ENCODE assay signal across 8 cellular contexts in the genomic region with DNA sequence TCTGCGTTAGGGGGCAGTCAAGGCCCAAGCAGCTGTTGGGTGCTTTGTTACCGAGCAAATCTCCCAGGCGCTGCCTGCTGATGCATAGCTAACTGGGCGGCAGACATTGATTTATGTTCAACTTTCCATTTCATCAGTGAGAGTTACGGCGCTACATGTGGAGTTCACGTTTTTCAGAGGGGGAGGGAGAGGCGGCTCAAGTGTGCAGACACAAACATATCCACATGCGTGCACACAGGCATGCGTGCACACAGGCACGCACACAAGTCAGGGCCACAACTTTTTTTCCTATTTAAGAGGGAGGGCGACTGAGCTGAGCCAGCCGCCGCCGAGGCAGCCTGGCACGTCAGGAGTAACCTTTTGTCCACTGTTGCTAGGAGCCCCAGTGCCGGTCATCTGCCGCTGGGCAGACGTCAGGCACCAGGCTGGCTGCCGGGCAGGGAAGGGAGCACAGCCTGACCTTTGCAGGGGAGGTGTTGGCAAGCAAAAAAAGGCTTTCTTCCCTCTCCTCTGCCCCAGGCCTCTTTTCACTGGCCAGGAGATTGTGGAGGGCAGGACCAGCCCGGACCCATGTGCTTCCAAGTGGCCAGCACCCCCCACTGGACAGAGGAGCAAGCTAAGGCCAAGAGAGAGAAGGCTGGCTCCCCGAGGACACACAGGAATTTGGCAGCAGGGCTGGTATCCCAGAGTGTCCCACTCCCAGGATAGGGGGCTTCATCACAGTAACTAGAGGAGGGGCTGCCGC.
A peak's percentile ranks its signal among the peaks of the same experiment; 100 is the strongest.
DNase-seq lines count a peak whose midpoint lies in the region; ATAC-seq and TF ChIP-seq lines count a peak whose summit lies in the region.

No MANE protein-coding gene starts in this region.

- H3K27ac ChIP-seq in ectodermal cell (ENCODE audit: insufficient read depth, low read depth, low read length, poor library complexity, severe bottlenecking): peak overlapping the region; percentile 98
- peak overlapping the region; percentile 82 to 98 (median 94) for H3K27ac ChIP-seq in tibial nerve

- H3K4me3 ChIP-seq in ectodermal cell (ENCODE audit: insufficient read depth, low read depth, low read length) (no peak overlapping the region), tibial nerve (peak overlapping the region in 2 of 4 donors; percentile 5 to 18)

- TF ChIP-seq POLR2A in tibial nerve (IDR thresholded peaks at IDR 0.05): no peak

- no peak overlapping the region for H3K4me3 Mint-ChIP-seq in memory B cell

- peaks cover 3% of the 10 kb centered on the region for H3K36me3 ChIP-seq in ectodermal cell (ENCODE audit: control insufficient read depth, insufficient read depth, low read length)
- H3K36me3 ChIP-seq in tibial nerve: no peaks in the 10 kb centered on the region

- peaks cover 2% of the 10 kb centered on the region for H3K36me3 Mint-ChIP-seq in memory B cell

- TF ChIP-seq CTCF in tibial nerve (IDR thresholded peaks at IDR 0.05) (peak in 4 of 5 experiments; percentile 51 to 77 (median 66)), GM10266 (IDR thresholded peaks at IDR 0.05; ENCODE audit: control insufficient read depth, insufficient read depth, low read depth, missing control alignments) (no peak)

- H3K27me3 ChIP-seq in ectodermal cell (ENCODE audit: control insufficient read depth, insufficient read depth, low read length, poor library complexity, severe bottlenecking): no peaks in the 10 kb centered on the region
- no peaks in the 10 kb centered on the region for H3K27me3 ChIP-seq in tibial nerve

- WGBS in ectodermal cell, 2 experiments: 39 to 41% methylated on average over 23 of the region's 23 CpGs
- WGBS in tibial nerve, 2 donors: 20 to 22% methylated on average over 17 to 23 of the region's 23 CpGs

- DNase-seq in NCI-H526 (lab: John Stamatoyannopoulos, UW) (peak; percentile 93 to 97), memory B cell (ENCODE audit: low spot score in 2 of 2) (no peak), tibial nerve (ENCODE audit: low spot score in 2 of 2) (peak; percentile 61 to 64), GM10266 (ENCODE audit: extremely low spot score) (no peak), H4 (ENCODE audit: low spot score) (no peak)

- peak; percentile 95 for ATAC-seq in GM19463 (IDR thresholded peaks at IDR 0.05; ENCODE audit: unreplicated experiment)
- ATAC-seq in memory B cell (ENCODE audit: low read depth): peak; percentile 57
- ATAC-seq in GM18520 (IDR thresholded peaks at IDR 0.05; ENCODE audit: unreplicated experiment): no peak

- H3K9me3 ChIP-seq in ectodermal cell (ENCODE audit: control insufficient read depth, low read length) (no peaks in the 10 kb centered on the region), tibial nerve (no peaks in the 10 kb centered on the region)

- TF ChIP-seq EP300 in tibial nerve (IDR thresholded peaks at IDR 0.05): peak; percentile 67 to 92

- peaks cover 45% of the 10 kb centered on the region for H3K4me1 ChIP-seq in ectodermal cell (ENCODE audit: control insufficient read depth, insufficient read depth, low read length)
- peaks cover 14 to 96% (median 71%) of the 10 kb centered on the region in 4 donors for H3K4me1 ChIP-seq in tibial nerve

- no peaks in the 10 kb centered on the region for H3K9me3 Mint-ChIP-seq in memory B cell

- H3K27me3 Mint-ChIP-seq in memory B cell: no peaks in the 10 kb centered on the region

- H3K27ac Mint-ChIP-seq in memory B cell: peak overlapping the region; percentile 42

- peaks cover 20% of the 10 kb centered on the region for H3K4me1 Mint-ChIP-seq in memory B cell

Comparison
In these comparisons a context has a peak if more than half of its experiments do, and no peak if none do; other contexts are left out.
1. DNase-seq: peak in NCI-H526 (2 of 2) and tibial nerve (2 of 2); none in memory B cell (0 of 2), GM10266 (single experiment) and H4 (single experiment).